Comparison of ENCODE assay signal across 8 cellular contexts in genomic region chr17:65987988-65988387, GRCh38.
DNase-seq lines count a peak whose midpoint lies in the region; ATAC-seq and TF ChIP-seq lines count a peak whose summit lies in the region.

No MANE protein-coding gene starts in this region.

- WGBS in aorta, 2 donors: 73 to 77% methylated on average over 2 of the region's 2 CpGs

- peaks cover 24% of the 10 kb centered on the region for H3K9me3 Mint-ChIP-seq in neural progenitor cell

- no peak for TF ChIP-seq POLR2A in NB4 (IDR thresholded peaks at IDR 0.05; ENCODE audit: extremely low read depth, insufficient read length)

- no peaks in the 10 kb centered on the region for H3K27me3 ChIP-seq in neural progenitor cell
- peaks cover 0 to 1% of the 10 kb centered on the region in 2 donors for H3K27me3 ChIP-seq in aorta (ENCODE audit: control insufficient read depth in 1 of 2, insufficient read depth in 2 of 2, low read length in 1 of 2)

- no peaks in the 10 kb centered on the region for H3K27me3 Mint-ChIP-seq in neural progenitor cell (ENCODE audit: insufficient read depth, low read depth)

- H3K27ac Mint-ChIP-seq in neural progenitor cell: peak overlapping the region; percentile 9

- in situ Hi-C loops in T47D (cut with HindIII; ENCODE audit: low pct_unique_long_range_greater_than_20kb, low sequenced_read_pairs): no loop called here

- intact Hi-C loops in aorta (cut with DNase I): no loop called here

- H3K4me1 Mint-ChIP-seq in neural progenitor cell: peaks cover 3% of the 10 kb centered on the region

- no peak overlapping the region for H2AFZ ChIP-seq in neural progenitor cell (replicated peaks)

- DNase-seq in GM12865 (ENCODE audit: low read depth) (peak; percentile 62), NB4 (ENCODE audit: low read depth) (peak; percentile 41), T47D (ENCODE audit: low read depth in 1 of 2, low spot score in 1 of 2) (peak; percentile 46 to 84), neural progenitor cell (ENCODE audit: low spot score) (peak; percentile 64), aorta (no peak)
- DNase-seq in stimulated activated CD4-positive, alpha-beta T cell treated with anti-CD3 and anti-CD28 coated beads, Interleukin-1b, Interleukin-23, amount 100 ng/mL, for 48 hours: no peak

- H3K36me3 ChIP-seq in neural progenitor cell (no peaks in the 10 kb centered on the region), aorta (ENCODE audit: control insufficient read depth in 1 of 2, insufficient read depth in 2 of 2, low read length in 1 of 2) (no peaks in the 10 kb centered on the region)

- peaks cover 24% of the 10 kb centered on the region for H3K36me3 Mint-ChIP-seq in neural progenitor cell

- no peaks in the 10 kb centered on the region for H3K79me2 ChIP-seq in neural progenitor cell (ENCODE audit: low read depth)

- H3K9ac ChIP-seq in neural progenitor cell: no peak overlapping the region

- H3K27ac ChIP-seq in neural progenitor cell: no peak overlapping the region
- no peak overlapping the region for H3K27ac ChIP-seq in aorta (ENCODE audit: low read depth in 1 of 2, low read length in 2 of 2)

- no peaks in the 10 kb centered on the region for H3K9me3 ChIP-seq in neural progenitor cell (ENCODE audit: low read depth)
- H3K9me3 ChIP-seq in aorta (ENCODE audit: control insufficient read depth, low read length): no peaks in the 10 kb centered on the region

- H3K4me3 ChIP-seq in GM12865 (ENCODE audit: low read depth, low read length) (no peak overlapping the region), NB4 (ENCODE audit: low read depth, low read length) (no peak overlapping the region), neural progenitor cell (no peak overlapping the region), aorta (ENCODE audit: low read length in 2 of 2) (no peak overlapping the region)

- H3K4me1 ChIP-seq in neural progenitor cell (no peaks in the 10 kb centered on the region), aorta (ENCODE audit: control insufficient read depth in 1 of 2, insufficient read depth in 2 of 2, low read length in 2 of 2) (no peaks in the 10 kb centered on the region)

- TF ChIP-seq CTCF in GM12865 (IDR thresholded peaks at IDR 0.05; ENCODE audit: insufficient read depth, low read depth, low read length, missing control alignments) (peak; percentile 51), NB4 (IDR thresholded peaks at IDR 0.05; ENCODE audit: low read depth, low read length) (peak; percentile 44), neural progenitor cell (IDR thresholded peaks at IDR 0.05) (peak; percentile 81)

- ATAC-seq in GM21619 (IDR thresholded peaks at IDR 0.05; ENCODE audit: unreplicated experiment): no peak
- no peak for ATAC-seq in aorta (ENCODE audit: low FRiP score)
- ATAC-seq in HG03159 (IDR thresholded peaks at IDR 0.05; ENCODE audit: unreplicated experiment): no peak

- no peaks in the 10 kb centered on the region for H4K20me1 ChIP-seq in neural progenitor cell (ENCODE audit: low read depth)

- no peaks in the 10 kb centered on the region for H3F3A ChIP-seq in neural progenitor cell (ENCODE audit: low read depth)

- H3K4me3 Mint-ChIP-seq in neural progenitor cell: no peak overlapping the region

- no peak overlapping the region for H3K4me2 ChIP-seq in neural progenitor cell

Comparison
In these comparisons a context has a peak if more than half of its experiments do, and no peak if none do; other contexts are left out.
1. DNase-seq: peak in GM12865 (single experiment), NB4 (single experiment), T47D (2 of 2) and neural progenitor cell (single experiment); none in aorta (0 of 2) and stimulated activated CD4-positive, alpha-beta T cell treated with anti-CD3 and anti-CD28 coated beads, Interleukin-1b, Interleukin-23, amount 100 ng/mL, for 48 hours (single experiment).
2. Peak in every context shown above with its lines, with median percentiles within 50 percentile points of each other: CTCF ChIP-seq.